1 cellular context compared by ENCODE assay signal in genomic region chr15:74180689-74181602, GRCh38.
TF ChIP-seq lines count a peak whose summit lies in the region.

No MANE protein-coding gene starts in this region.

TF ChIP-seq in A549, 52 proteins besides CTCF, POLR2A, EP300 and RAD21:
- TF ChIP-seq PHF8 (IDR thresholded peaks at IDR 0.05; ENCODE audit: borderline replicate concordance, low read depth) (no peak), EHMT2 (IDR thresholded peaks at IDR 0.05; ENCODE audit: low read depth) (no peak)
